ENCODE assay signal across 16 cellular contexts in genomic region chr1:20110679-20111078, GRCh38. TPM values are rescaled to one million over a fixed set of nuclear protein-coding genes. Genes with fewer than 3 reads are reported as not detected.
DNase-seq lines count a peak whose midpoint lies in the region; ATAC-seq and TF ChIP-seq lines count a peak whose summit lies in the region.
"Had no signal": no experiment of that assay in that cellular context is flagged by ENCODE, and none has a peak within 500 bp of the region (broad histone marks: within the 10 kb centered on the region; RNA-seq: fewer than 3 reads in every experiment).

No MANE protein-coding gene starts in this region.

- H3K9me3 ChIP-seq in smooth muscle cell (replicated peaks; ENCODE audit: low read depth) (no peaks in the 10 kb centered on the region), lower lobe of right lung (no peaks in the 10 kb centered on the region)
- H3K9me3 ChIP-seq: SJCRH30 had no signal

- intact Hi-C loops in left ventricle myocardium superior (cut with micrococcal nuclease) = no loop called here
- intact Hi-C loops in lower lobe of right lung (cut with DNase I) = no loop called here

- H3K4me2 ChIP-seq in smooth muscle cell = no peak overlapping the region

- DNase-seq in HPDE6-E6E7 (ENCODE audit: extremely low spot score) (peak; percentile 60), astrocyte of the spinal cord (ENCODE audit: low read depth, low spot score) (peak; percentile 47), left ventricle myocardium superior (no peak), smooth muscle cell (lab: John Stamatoyannopoulos, UW; ENCODE audit: unreplicated experiment) (no peak), lower lobe of right lung (no peak), NCI-H146 (lab: John Stamatoyannopoulos, UW) (no peak)
- no peak for DNase-seq in activated CD8-positive, alpha-beta T cell treated with anti-CD3 and anti-CD28 coated beads, Interleukin-2, amount 10 ng/mL, durations not matched to agents 7 days and 5 days
- DNase-seq: activated CD4-positive, alpha-beta T cell treated with anti-CD3 and anti-CD28 coated beads, Interleukin-2, amount 10 ng/mL, durations not matched to agents 7 days and 5 days; NCI-H524 treated with DMSO at 0.1 percent for 48 hours; occipital lobe; SJCRH30; stimulated activated CD4-positive, alpha-beta T cell treated with anti-CD3 and anti-CD28 coated beads, Interleukin-4, amount 100 ng/mL, for 1 hour; stimulated activated naive CD4-positive, alpha-beta T cell treated with Interleukin-2 at 50 U/mL for 16 hours had no signal

- in situ Hi-C loops in astrocyte of the spinal cord (cut with HindIII; ENCODE audit: low sequenced_read_pairs) = no loop called here

- ATAC-seq in left ventricle myocardium superior (peak; percentile 56), HG02588 (IDR thresholded peaks at IDR 0.05; ENCODE audit: unreplicated experiment) (no peak), lower lobe of right lung (no peak)
- ATAC-seq in activated CD8-positive, alpha-beta T cell treated with anti-CD3 and anti-CD28 coated beads, Interleukin-2, amount 10 ng/mL, durations not matched to agents 7 days and 5 days = no peak
- ATAC-seq: activated T-helper 17 cell treated with anti-CD3 and anti-CD28 coated beads, Interleukin-2, amount 50 U/mL, for 72 hours; left colon had no signal

- H3K27me3 Mint-ChIP-seq in activated CD8-positive, alpha-beta T cell treated with anti-CD3 and anti-CD28 coated beads, Interleukin-2, amount 10 ng/mL, durations not matched to agents 7 days and 5 days (ENCODE audit: low read depth) = peaks cover 10% of the 10 kb centered on the region

- H3K36me3 ChIP-seq in smooth muscle cell (ENCODE audit: low read depth) (no peaks in the 10 kb centered on the region), lower lobe of right lung (no peaks in the 10 kb centered on the region)
- H3K36me3 ChIP-seq: SJCRH30 had no signal

- WGBS in smooth muscle cell (ENCODE audit: low lambda C conversion rate) = 46% methylated on average over 12 of the region's 12 CpGs

- no peaks in the 10 kb centered on the region for H3K4me1 ChIP-seq in smooth muscle cell (ENCODE audit: low read depth)
- peaks cover 5% of the 10 kb centered on the region for H3K4me1 ChIP-seq in lower lobe of right lung
- H3K4me1 ChIP-seq: SJCRH30 had no signal

- H3K9me3 Mint-ChIP-seq in activated CD8-positive, alpha-beta T cell treated with anti-CD3 and anti-CD28 coated beads, Interleukin-2, amount 10 ng/mL, durations not matched to agents 7 days and 5 days (ENCODE audit: insufficient read depth) = no peaks in the 10 kb centered on the region
- H3K9me3 Mint-ChIP-seq: activated CD4-positive, alpha-beta T cell treated with anti-CD3 and anti-CD28 coated beads, Interleukin-2, amount 10 ng/mL, durations not matched to agents 7 days and 5 days; activated T-helper 17 cell treated with anti-CD3 and anti-CD28 coated beads, Interleukin-2, amount 50 U/mL, for 72 hours had no signal

- no peaks in the 10 kb centered on the region for H3K36me3 Mint-ChIP-seq in activated CD8-positive, alpha-beta T cell treated with anti-CD3 and anti-CD28 coated beads, Interleukin-2, amount 10 ng/mL, durations not matched to agents 7 days and 5 days (ENCODE audit: low read depth)

- H3K27me3 ChIP-seq in smooth muscle cell (ENCODE audit: low read depth) (no peaks in the 10 kb centered on the region), lower lobe of right lung (ENCODE audit: low read depth) (peaks cover 6% of the 10 kb centered on the region)
- H3K27me3 ChIP-seq: SJCRH30 had no signal

- H3K4me3 ChIP-seq in astrocyte of the spinal cord (ENCODE audit: low read depth, low read length) = no peak overlapping the region
- no peak overlapping the region for H3K4me3 ChIP-seq in smooth muscle cell
- H3K4me3 ChIP-seq in lower lobe of right lung = no peak overlapping the region
- H3K4me3 ChIP-seq: SJCRH30 had no signal

- no peak overlapping the region for H3K27ac Mint-ChIP-seq in activated CD8-positive, alpha-beta T cell treated with anti-CD3 and anti-CD28 coated beads, Interleukin-2, amount 10 ng/mL, durations not matched to agents 7 days and 5 days
- H3K27ac Mint-ChIP-seq: activated CD4-positive, alpha-beta T cell treated with anti-CD3 and anti-CD28 coated beads, Interleukin-2, amount 10 ng/mL, durations not matched to agents 7 days and 5 days; activated T-helper 17 cell treated with anti-CD3 and anti-CD28 coated beads, Interleukin-2, amount 50 U/mL, for 72 hours had no signal

- no peaks in the 10 kb centered on the region for H3K79me2 ChIP-seq in smooth muscle cell (ENCODE audit: low read depth)

- TF ChIP-seq CTCF in astrocyte of the spinal cord (IDR thresholded peaks at IDR 0.05; ENCODE audit: low read depth, low read length) = no peak
- no peak for TF ChIP-seq CTCF in smooth muscle cell (IDR thresholded peaks at IDR 0.05; ENCODE audit: borderline replicate concordance, insufficient read depth, poor library complexity, severe bottlenecking)
- no peak for TF ChIP-seq CTCF in lower lobe of right lung (IDR thresholded peaks at IDR 0.05)

- H3F3A ChIP-seq in smooth muscle cell (ENCODE audit: low read depth) = no peaks in the 10 kb centered on the region

- H3K27ac ChIP-seq in smooth muscle cell (ENCODE audit: low read depth) (peak overlapping the region; percentile 25), lower lobe of right lung (no peak overlapping the region)
- H3K27ac ChIP-seq: SJCRH30 had no signal

- H2AFZ ChIP-seq in smooth muscle cell (ENCODE audit: low read depth) = no peak overlapping the region

- no peak overlapping the region for H3K9ac ChIP-seq in smooth muscle cell (ENCODE audit: low read depth)

- H4K20me1 ChIP-seq in smooth muscle cell (ENCODE audit: low read depth) = no peaks in the 10 kb centered on the region

- POLR2A ChIA-PET in activated CD8-positive, alpha-beta T cell treated with anti-CD3 and anti-CD28 coated beads, Interleukin-2, amount 10 ng/mL, durations not matched to agents 7 days and 5 days (lab: Charles Lee) = no interaction called here

- no peaks in the 10 kb centered on the region for H3K4me1 Mint-ChIP-seq in activated CD8-positive, alpha-beta T cell treated with anti-CD3 and anti-CD28 coated beads, Interleukin-2, amount 10 ng/mL, durations not matched to agents 7 days and 5 days (ENCODE audit: low read depth)
- H3K4me1 Mint-ChIP-seq: activated CD4-positive, alpha-beta T cell treated with anti-CD3 and anti-CD28 coated beads, Interleukin-2, amount 10 ng/mL, durations not matched to agents 7 days and 5 days; activated T-helper 17 cell treated with anti-CD3 and anti-CD28 coated beads, Interleukin-2, amount 50 U/mL, for 72 hours had no signal

- CTCF ChIA-PET in activated CD8-positive, alpha-beta T cell treated with anti-CD3 and anti-CD28 coated beads, Interleukin-2, amount 10 ng/mL, durations not matched to agents 7 days and 5 days (lab: Charles Lee) = no interaction called here

- H3K4me3 Mint-ChIP-seq in activated CD8-positive, alpha-beta T cell treated with anti-CD3 and anti-CD28 coated beads, Interleukin-2, amount 10 ng/mL, durations not matched to agents 7 days and 5 days = no peak overlapping the region
- H3K4me3 Mint-ChIP-seq: activated CD4-positive, alpha-beta T cell treated with anti-CD3 and anti-CD28 coated beads, Interleukin-2, amount 10 ng/mL, durations not matched to agents 7 days and 5 days; activated T-helper 17 cell treated with anti-CD3 and anti-CD28 coated beads, Interleukin-2, amount 50 U/mL, for 72 hours had no signal

RNA-seq across cellular contexts. Expression of gene PLA2G2D, which starts 8.7 kb away (rescaled TPM):
- total RNA-seq in left ventricle myocardium superior = not detected
- total RNA-seq in smooth muscle cell = not detected in 2 replicates
- polyA plus RNA-seq in smooth muscle cell = not detected in 2 replicates
- 0.27 TPM for total RNA-seq in lower lobe of right lung
- not detected for total RNA-seq in activated CD8-positive, alpha-beta T cell treated with anti-CD3 and anti-CD28 coated beads, Interleukin-2, amount 10 ng/mL, durations not matched to agents 7 days and 5 days
- total RNA-seq: activated CD4-positive, alpha-beta T cell treated with anti-CD3 and anti-CD28 coated beads, Interleukin-2, amount 10 ng/mL, durations not matched to agents 7 days and 5 days; activated T-helper 17 cell treated with anti-CD3 and anti-CD28 coated beads, Interleukin-2, amount 50 U/mL, for 72 hours; occipital lobe; SJCRH30 had no signal

RNA-seq across cellular contexts. Expression of gene PLA2G2F, which starts 28.4 kb away (rescaled TPM):
- not detected for total RNA-seq in left ventricle myocardium superior
- total RNA-seq in smooth muscle cell = 1.0 and 1.9 TPM in 2 replicates
- 0.69 and 0.81 TPM in 2 replicates for polyA plus RNA-seq in smooth muscle cell
- not detected for total RNA-seq in lower lobe of right lung
- total RNA-seq in activated CD8-positive, alpha-beta T cell treated with anti-CD3 and anti-CD28 coated beads, Interleukin-2, amount 10 ng/mL, durations not matched to agents 7 days and 5 days = not detected
- total RNA-seq: activated CD4-positive, alpha-beta T cell treated with anti-CD3 and anti-CD28 coated beads, Interleukin-2, amount 10 ng/mL, durations not matched to agents 7 days and 5 days; activated T-helper 17 cell treated with anti-CD3 and anti-CD28 coated beads, Interleukin-2, amount 50 U/mL, for 72 hours; occipital lobe; SJCRH30 had no signal

RNA-seq across cellular contexts. Expression of gene PLA2G5, which starts 40.7 kb away (rescaled TPM):
- total RNA-seq in left ventricle myocardium superior (47.1 TPM), smooth muscle cell (0.22 TPM in 2 replicates), lower lobe of right lung (7.4 TPM)
- 0.64 TPM in 1 of 2 replicates, not detected in the other for polyA plus RNA-seq in smooth muscle cell
- not detected for total RNA-seq in activated CD8-positive, alpha-beta T cell treated with anti-CD3 and anti-CD28 coated beads, Interleukin-2, amount 10 ng/mL, durations not matched to agents 7 days and 5 days
- total RNA-seq: activated CD4-positive, alpha-beta T cell treated with anti-CD3 and anti-CD28 coated beads, Interleukin-2, amount 10 ng/mL, durations not matched to agents 7 days and 5 days; activated T-helper 17 cell treated with anti-CD3 and anti-CD28 coated beads, Interleukin-2, amount 50 U/mL, for 72 hours had no signal

Comparison
In these comparisons a context has a peak if more than half of its experiments do, and no peak if none do; other contexts are left out.
1. DNase-seq: peak in HPDE6-E6E7 (single experiment) and astrocyte of the spinal cord (single experiment); none in left ventricle myocardium superior (single experiment), smooth muscle cell (single experiment), lower lobe of right lung (single experiment), activated CD8-positive, alpha-beta T cell treated with anti-CD3 and anti-CD28 coated beads, Interleukin-2, amount 10 ng/mL, durations not matched to agents 7 days and 5 days (single experiment) and NCI-H146 (single experiment).